8 cellular contexts compared by ENCODE assay signal in genomic region chr9:68779558-68780376, GRCh38.
A peak's percentile ranks its signal among the peaks of the same experiment; 100 is the strongest.
DNase-seq lines count a peak whose midpoint lies in the region; TF ChIP-seq lines count a peak whose summit lies in the region.

No MANE protein-coding gene starts in this region.

- H3K27me3 Mint-ChIP-seq in glutamatergic neuron (ENCODE audit: unreplicated experiment), result no peaks in the 10 kb centered on the region

- no peaks in the 10 kb centered on the region for H3K27me3 ChIP-seq in SJSA1 (replicated peaks)
- no peaks in the 10 kb centered on the region for H3K27me3 ChIP-seq in osteoblast (ENCODE audit: insufficient read depth, low read length)
- no peaks in the 10 kb centered on the region for H3K27me3 ChIP-seq in thymus (ENCODE audit: control insufficient read depth, insufficient read depth)

- TF ChIP-seq CTCF in HFF-Myc (IDR thresholded peaks at IDR 0.05; ENCODE audit: low read depth, low read length, missing control alignments) (peak; percentile 19), glutamatergic neuron (IDR thresholded peaks at IDR 0.05; ENCODE audit: partially characterized antibody, unreplicated experiment) (no peak), osteoblast (IDR thresholded peaks at IDR 0.05; ENCODE audit: extremely low read depth, low read depth, low read length) (peak; percentile 26)

- H3K27ac ChIP-seq in SJSA1 (peak overlapping the region; percentile 70), osteoblast (ENCODE audit: low read depth, low read length) (peak overlapping the region; percentile 95), thymus (ENCODE audit: low read depth) (peak overlapping the region; percentile 94)

- H3K79me2 ChIP-seq in osteoblast (ENCODE audit: insufficient read depth, low read length), result peaks cover 18% of the 10 kb centered on the region

- H3K4me1 Mint-ChIP-seq in glutamatergic neuron (ENCODE audit: low read depth, unreplicated experiment), result peaks cover 4% of the 10 kb centered on the region

- H3K36me3 ChIP-seq in SJSA1 (no peaks in the 10 kb centered on the region), osteoblast (ENCODE audit: insufficient read depth, low read length) (no peaks in the 10 kb centered on the region), thymus (ENCODE audit: control insufficient read depth, insufficient read depth) (no peaks in the 10 kb centered on the region)

- no peaks in the 10 kb centered on the region for H3K9me3 Mint-ChIP-seq in glutamatergic neuron (ENCODE audit: unreplicated experiment)

- H3K4me3 ChIP-seq in GM08714 (ENCODE audit: low read length) (peak overlapping the region; percentile 97), HFF-Myc (replicated peaks; ENCODE audit: low read depth, low read length) (peak overlapping the region; percentile 59), SJSA1 (peak overlapping the region; percentile 82), osteoblast (ENCODE audit: insufficient read depth, low read length) (peak overlapping the region; percentile 82), thymus (ENCODE audit: low read length) (peak overlapping the region; percentile 83)

- H3K36me3 Mint-ChIP-seq in glutamatergic neuron (ENCODE audit: unreplicated experiment), result no peaks in the 10 kb centered on the region

- no peak overlapping the region for H3K27ac Mint-ChIP-seq in glutamatergic neuron (ENCODE audit: unreplicated experiment)

- peak; percentile 70 for DNase-seq in HFF-Myc (ENCODE audit: extremely low read depth, low read depth)
- peak; percentile 88 for DNase-seq in MV-4-11 (lab: John Stamatoyannopoulos, UW)
- DNase-seq in SJSA1 (ENCODE audit: low read depth in 1 of 2, low spot score in 2 of 2), result peak; percentile 93
- DNase-seq in activated naive CD4-positive, alpha-beta T cell treated with anti-CD3 and anti-CD28 coated beads, Interleukin-2, amount 50 U/mL, for 16 hours, result peak; percentile 94
- peak; percentile 98 for DNase-seq in glutamatergic neuron
- DNase-seq in osteoblast (ENCODE audit: insufficient read length, low spot score, missing footprints), result peak; percentile 94

- H4K20me1 ChIP-seq in osteoblast (ENCODE audit: insufficient read depth, low read length), result peaks cover 14% of the 10 kb centered on the region

- H2AFZ ChIP-seq in osteoblast (ENCODE audit: low read length), result peak overlapping the region; percentile 100

- no peak overlapping the region for H3K4me3 Mint-ChIP-seq in glutamatergic neuron (ENCODE audit: unreplicated experiment)

- peaks cover 6% of the 10 kb centered on the region; the same call in 1 of the 2 replicates for H3K4me1 ChIP-seq in SJSA1 (replicated peaks)
- H3K4me1 ChIP-seq in osteoblast (ENCODE audit: insufficient read depth, low read length), result peaks cover 24% of the 10 kb centered on the region
- peaks cover 11% of the 10 kb centered on the region for H3K4me1 ChIP-seq in thymus (ENCODE audit: control insufficient read depth, insufficient read depth, low read length)

- WGBS in thymus, result under 1% methylated on average over 65 of the region's 65 CpGs

- H3K9me3 ChIP-seq in SJSA1 (replicated peaks), result no peaks in the 10 kb centered on the region
- H3K9me3 ChIP-seq in osteoblast (ENCODE audit: low read depth, low read length), result no peaks in the 10 kb centered on the region
- no peaks in the 10 kb centered on the region for H3K9me3 ChIP-seq in thymus (ENCODE audit: control insufficient read depth)

- peak overlapping the region; percentile 99 for H3K4me2 ChIP-seq in osteoblast (ENCODE audit: insufficient read depth, low read length)

Comparison
In these comparisons a context has a peak if more than half of its experiments do, and no peak if none do; other contexts are left out.
1. Peak in every context shown above with its lines: DNase-seq, H3K4me3 ChIP-seq and H3K27ac ChIP-seq.